18 cellular contexts compared by ENCODE assay signal in the genomic region with DNA sequence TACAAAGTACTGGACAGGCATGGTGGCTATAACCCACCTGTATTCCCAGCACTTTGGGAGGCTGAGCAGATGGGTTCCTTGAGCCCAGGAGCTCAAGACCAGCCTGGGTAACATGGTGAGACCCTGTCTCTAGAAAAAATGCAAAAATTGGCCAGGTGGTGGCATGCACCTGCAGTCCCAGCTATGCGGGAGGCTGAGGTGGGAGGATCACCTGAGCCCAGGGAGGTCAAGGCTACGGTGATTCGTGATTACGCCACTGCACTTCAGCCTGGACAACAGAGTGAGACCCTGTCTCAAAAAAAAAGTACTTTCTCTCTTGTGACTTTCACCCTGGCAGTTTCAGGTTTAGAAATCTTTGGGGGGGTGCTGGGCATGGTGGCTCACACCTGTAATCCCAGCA. TPM values are rescaled to one million over a fixed set of nuclear protein-coding genes. Genes with fewer than 3 reads are reported as not detected.
"Had no signal": no experiment of that assay in that cellular context is flagged by ENCODE, and none has a peak within 500 bp of the region (broad histone marks: within the 10 kb centered on the region; RNA-seq: fewer than 3 reads in every experiment).

No MANE protein-coding gene starts in this region.

- H3K4me1 ChIP-seq: right atrium auricular region had no signal

- DNase-seq: effector CD8-positive, alpha-beta T cell; foreskin melanocyte; head of caudate nucleus; hippocampal formation; left colon; left ventricle myocardium superior; mesendoderm; naive B cell; small intestine; stimulated activated CD4-positive, alpha-beta T cell treated with anti-CD3 and anti-CD28 coated beads, Interleukin-4, amount 100 ng/mL, for 24 hours; testis had no signal

- H3K9me3 ChIP-seq: right atrium auricular region, testis, tibial nerve had no signal

- H3K27ac ChIP-seq: coronary artery, right atrium auricular region had no signal

- H3K4me3 ChIP-seq: coronary artery, lung, right atrium auricular region, testis, tibial nerve had no signal

- H3K27me3 ChIP-seq: right atrium auricular region, testis, tibial nerve had no signal

- FAIRE-seq: small intestine had no signal

RNA-seq across cellular contexts. Expression of gene HSH2D, which starts 43.0 kb away (rescaled TPM):
- total RNA-seq: chondrocyte, dermis microvascular lymphatic vessel endothelial cell, osteocyte had no signal
